10 cellular contexts compared by ENCODE assay signal in genomic region chr3:55675478-55675877, GRCh38.
DNase-seq lines count a peak whose midpoint lies in the region; ATAC-seq and TF ChIP-seq lines count a peak whose summit lies in the region.
"Had no signal": no experiment of that assay in that cellular context is flagged by ENCODE, and none has a peak within 500 bp of the region (broad histone marks: within the 10 kb centered on the region; RNA-seq: fewer than 3 reads in every experiment).

No MANE protein-coding gene starts in this region.

- H3K36me3 ChIP-seq in GM06990 (ENCODE audit: control insufficient read depth, insufficient read depth, low read length) (no peaks in the 10 kb centered on the region), uterus (no peaks in the 10 kb centered on the region), prostate gland (no peaks in the 10 kb centered on the region)

- TF ChIP-seq CTCF in GM06990 (IDR thresholded peaks at IDR 0.05; ENCODE audit: insufficient read depth, low read length, poor library complexity, severe bottlenecking) (peak; percentile 17), uterus (IDR thresholded peaks at IDR 0.05) (no peak), prostate gland (IDR thresholded peaks at IDR 0.05) (no peak)

- intact Hi-C loops in uterus (cut with DNase I; ENCODE audit: low total_unique reads) = no loop called here
- intact Hi-C loops in prostate gland (cut with DNase I) = no loop called here

- CTCF ChIA-PET in HEK293T (lab: Yijun Ruan, JAX) = no interaction called here

- whole genome bisulfite sequencing in prostate gland = 88% methylated on average over 3 of the region's 3 CpGs

- DNase-seq in GM06990 (ENCODE audit: extremely low read depth, insufficient read length) (peak; percentile 57), uterus (no peak), putamen (ENCODE audit: low spot score) (no peak), HEK293T (ENCODE audit: extremely low spot score) (no peak), prostate gland (ENCODE audit: low spot score) (no peak)
- DNase-seq: activated B cell treated with CpG ODN at 0.5 μM for 24 hours, NCI-H2081 treated with DMSO at 0.1 percent for 48 hours had no signal

- H3K27ac ChIP-seq in uterus = no peak overlapping the region
- no peak overlapping the region for H3K27ac ChIP-seq in prostate gland

- no peaks in the 10 kb centered on the region for H3K4me1 ChIP-seq in uterus
- H3K4me1 ChIP-seq in prostate gland (replicated peaks) = no peaks in the 10 kb centered on the region

- no peak for TF ChIP-seq POLR2A in uterus (IDR thresholded peaks at IDR 0.05)
- no peak for TF ChIP-seq POLR2A in prostate gland (IDR thresholded peaks at IDR 0.05)

- ATAC-seq in GM18907 (IDR thresholded peaks at IDR 0.05; ENCODE audit: unreplicated experiment) = peak; percentile 99
- ATAC-seq in GM21737 (IDR thresholded peaks at IDR 0.05; ENCODE audit: unreplicated experiment) = peak; percentile 99
- ATAC-seq in HG03196 (IDR thresholded peaks at IDR 0.05; ENCODE audit: unreplicated experiment) = peak; percentile 98

- POLR2A ChIA-PET in HEK293T (lab: Yijun Ruan, JAX) = no interaction called here

- H3K9me3 ChIP-seq in uterus (no peaks in the 10 kb centered on the region), prostate gland (no peaks in the 10 kb centered on the region)

- H3K27me3 ChIP-seq in GM06990 (replicated peaks; ENCODE audit: control insufficient read depth, insufficient read depth, low read length) = no peaks in the 10 kb centered on the region
- H3K27me3 ChIP-seq in uterus = no peaks in the 10 kb centered on the region
- no peaks in the 10 kb centered on the region for H3K27me3 ChIP-seq in prostate gland (replicated peaks; ENCODE audit: insufficient read depth)

- H3K4me3 ChIP-seq in GM06990 (replicated peaks; ENCODE audit: low read depth, low read length) (no peak overlapping the region), uterus (no peak overlapping the region), prostate gland (no peak overlapping the region)

TF ChIP-seq in HEK293T, 16 proteins besides CTCF, POLR2A, EP300 and RAD21:
- TF ChIP-seq BHLHE40 (IDR thresholded peaks at IDR 0.05; ENCODE audit: borderline replicate concordance) (no peak), FOXK2 (IDR thresholded peaks at IDR 0.05) (no peak), FOXM1 (IDR thresholded peaks at IDR 0.05; ENCODE audit: borderline replicate concordance) (no peak), HDGF (IDR thresholded peaks at IDR 0.05; ENCODE audit: borderline replicate concordance) (no peak), LEF1 (IDR thresholded peaks at IDR 0.05; ENCODE audit: borderline replicate concordance) (no peak), TARDBP (IDR thresholded peaks at IDR 0.05) (no peak), NFRKB (IDR thresholded peaks at IDR 0.05) (no peak), FOXA1 (IDR thresholded peaks at IDR 0.05) (no peak), L3MBTL2 (conservative IDR thresholded peaks at IDR 0.05) (no peak), CTBP1 (IDR thresholded peaks at IDR 0.05; ENCODE audit: borderline replicate concordance) (no peak), ELF4 (IDR thresholded peaks at IDR 0.05) (no peak), ARNT (IDR thresholded peaks at IDR 0.05) (no peak), SUZ12 (IDR thresholded peaks at IDR 0.05) (no peak), SP1 (IDR thresholded peaks at IDR 0.05) (no peak), ZNF384 (IDR thresholded peaks at IDR 0.05) (no peak), PKNOX1 (IDR thresholded peaks at IDR 0.05) (no peak)
